ENCODE assay signal across 8 cellular contexts in genomic region chr17:143785-144281, GRCh38. TPM values are rescaled to one million over a fixed set of nuclear protein-coding genes. Genes with fewer than 3 reads are reported as not detected.
DNase-seq lines count a peak whose midpoint lies in the region; ATAC-seq and TF ChIP-seq lines count a peak whose summit lies in the region.

No MANE protein-coding gene starts in this region.

- H3K4me3 ChIP-seq in Loucy (ENCODE audit: low read length, poor library complexity, severe bottlenecking), result no peak overlapping the region
- no peak overlapping the region for H3K4me3 ChIP-seq in heart left ventricle
- no peak overlapping the region for H3K4me3 ChIP-seq in vagina

- peak overlapping the region; percentile 15 for H3K4me2 ChIP-seq in Loucy (ENCODE audit: low read depth, low read length, poor library complexity, severe bottlenecking)

- peaks cover 7% of the 10 kb centered on the region for H3K27me3 Mint-ChIP-seq in activated naive CD8-positive, alpha-beta T cell treated with anti-CD3 and anti-CD28 coated beads, Interleukin-2, amount 50 U/mL, for 24 hours

- DNase-seq in NCI-H2081 (lab: John Stamatoyannopoulos, UW) (peak; percentile 55 to 57), NCI-H2081 treated with DMSO at 0.1 percent for 48 hours (lab: John Stamatoyannopoulos, UW) (no peak), T follicular helper cell (ENCODE audit: low read depth) (peak; percentile 77), heart left ventricle (peak; percentile 81 to 92 (median 81)), renal cortical epithelial cell (ENCODE audit: low read depth) (peak; percentile 23), vagina (ENCODE audit: extremely low spot score in 2 of 2) (no peak)
- peak; percentile 90 for DNase-seq in activated naive CD8-positive, alpha-beta T cell treated with anti-CD3 and anti-CD28 coated beads, Interleukin-2, amount 50 U/mL, for 24 hours

- no peak overlapping the region for H2AFZ ChIP-seq in Loucy (ENCODE audit: low read length)

- H3K27me3 ChIP-seq in Loucy (ENCODE audit: insufficient read depth, low read length, poor library complexity, severe bottlenecking) (no peaks in the 10 kb centered on the region), heart left ventricle (peaks cover 0 to 3% (median 0%) of the 10 kb centered on the region in 9 donors), vagina (no peaks in the 10 kb centered on the region)

- intact Hi-C loops in heart left ventricle (cut with DNase I) (loop anchor here in 6 of 10 donors (2.0 to 5.0 kb wide), 7 partner anchors 163 to 853 kb away; partner anchors contain the start of gene TIMM22 (in 1 of the 6)), vagina (cut with DNase I) (no loop called here)

- no peaks in the 10 kb centered on the region for H3K9me2 ChIP-seq in Loucy (replicated peaks; ENCODE audit: low read depth, low read length)

- no peaks in the 10 kb centered on the region for H3K9me3 ChIP-seq in Loucy (ENCODE audit: insufficient read depth, low read depth, low read length)
- H3K9me3 ChIP-seq in heart left ventricle, result no peaks in the 10 kb centered on the region
- no peaks in the 10 kb centered on the region for H3K9me3 ChIP-seq in vagina

- H3K79me2 ChIP-seq in Loucy (ENCODE audit: insufficient read depth, low read length), result no peaks in the 10 kb centered on the region

- H4K20me1 ChIP-seq in Loucy (ENCODE audit: insufficient read depth, low read length, poor library complexity, severe bottlenecking), result no peaks in the 10 kb centered on the region

- no peaks in the 10 kb centered on the region for H3K36me3 Mint-ChIP-seq in activated naive CD8-positive, alpha-beta T cell treated with anti-CD3 and anti-CD28 coated beads, Interleukin-2, amount 50 U/mL, for 24 hours (ENCODE audit: low read depth)

- H3K9me3 Mint-ChIP-seq in activated naive CD8-positive, alpha-beta T cell treated with anti-CD3 and anti-CD28 coated beads, Interleukin-2, amount 50 U/mL, for 24 hours, result no peaks in the 10 kb centered on the region

- H3K27ac ChIP-seq in heart left ventricle (no peak overlapping the region), vagina (no peak overlapping the region)

- H3F3A ChIP-seq in Loucy (ENCODE audit: low read depth), result no peaks in the 10 kb centered on the region

- TF ChIP-seq POLR2A in heart left ventricle (IDR thresholded peaks at IDR 0.05) (no peak), vagina (IDR thresholded peaks at IDR 0.05) (no peak)

- H3K4me1 ChIP-seq in Loucy (ENCODE audit: insufficient read depth, low read length, poor library complexity, severe bottlenecking) (no peaks in the 10 kb centered on the region), heart left ventricle (peaks cover 0 to 7% (median 1%) of the 10 kb centered on the region in 12 donors), vagina (no peaks in the 10 kb centered on the region)

- H3K9ac ChIP-seq in Loucy (ENCODE audit: low read depth, low read length, poor library complexity, severe bottlenecking), result no peak overlapping the region

- WGBS in heart left ventricle, 4 donors, result 3 to 7% (median 3%) methylated on average over 21 to 44 of the region's 44 CpGs

- H3K36me3 ChIP-seq in Loucy (ENCODE audit: insufficient read depth, low read length) (no peaks in the 10 kb centered on the region), heart left ventricle (no peaks in the 10 kb centered on the region), vagina (no peaks in the 10 kb centered on the region)

- no peaks in the 10 kb centered on the region for H3K4me1 Mint-ChIP-seq in activated naive CD8-positive, alpha-beta T cell treated with anti-CD3 and anti-CD28 coated beads, Interleukin-2, amount 50 U/mL, for 24 hours

- TF ChIP-seq CTCF in Loucy (conservative IDR thresholded peaks at IDR 0.05; ENCODE audit: low read length) (peak; percentile 66), heart left ventricle (IDR thresholded peaks at IDR 0.05) (peak; percentile 88 to 98 (median 94)), vagina (IDR thresholded peaks at IDR 0.05) (peak; percentile 69 to 94 (median 83))

- H3K27ac Mint-ChIP-seq in activated naive CD8-positive, alpha-beta T cell treated with anti-CD3 and anti-CD28 coated beads, Interleukin-2, amount 50 U/mL, for 24 hours, result no peak overlapping the region

- no peak overlapping the region for H3K4me3 Mint-ChIP-seq in activated naive CD8-positive, alpha-beta T cell treated with anti-CD3 and anti-CD28 coated beads, Interleukin-2, amount 50 U/mL, for 24 hours

- ATAC-seq in activated naive CD8-positive, alpha-beta T cell treated with anti-CD3 and anti-CD28 coated beads, Interleukin-2, amount 50 U/mL, for 24 hours, result peak; percentile 60
- peak in 3 of 4 donors; percentile 82 to 89 (median 88) for ATAC-seq in heart left ventricle

RNA-seq across cellular contexts. Expression of gene SCGB1C2, which starts 6.5 kb away (rescaled TPM):
- total RNA-seq in heart left ventricle (not detected), renal cortical epithelial cell (not detected in 2 replicates), vagina (not detected)
- polyA plus RNA-seq in heart left ventricle, result not detected

RNA-seq across cellular contexts. Expression of gene DOC2B, which starts 37.6 kb away (rescaled TPM):
- total RNA-seq in heart left ventricle (10 to 100 TPM in 2 of 9 donors, 1 to 10 TPM in 7; 1.7 to 13.0 (median 6.3) TPM), renal cortical epithelial cell (2.8 and 77.6 TPM in 2 replicates), vagina (10.1 TPM)
- polyA plus RNA-seq in heart left ventricle, result 1 to 10 TPM; 2.4 to 5.8 TPM

Comparison
In these comparisons a context has a peak if more than half of its experiments do, and no peak if none do; other contexts are left out.
1. DNase-seq: peak in NCI-H2081 (2 of 2), T follicular helper cell (single experiment), activated naive CD8-positive, alpha-beta T cell treated with anti-CD3 and anti-CD28 coated beads, Interleukin-2, amount 50 U/mL, for 24 hours (single experiment), heart left ventricle (5 of 5) and renal cortical epithelial cell (single experiment); none in NCI-H2081 treated with DMSO at 0.1 percent for 48 hours (single experiment) and vagina (0 of 2).
2. Peak in every context shown above with its lines, with median percentiles within 50 percentile points of each other: CTCF ChIP-seq.